ENCODE assay signal across 22 cellular contexts in genomic region chr16:86611517-86611840, GRCh38. TPM values are rescaled to one million over a fixed set of nuclear protein-coding genes. Genes with fewer than 3 reads are reported as not detected.
DNase-seq lines count a peak whose midpoint lies in the region; ATAC-seq and TF ChIP-seq lines count a peak whose summit lies in the region.
"Had no signal": no experiment of that assay in that cellular context is flagged by ENCODE, and none has a peak within 500 bp of the region (broad histone marks: within the 10 kb centered on the region; RNA-seq: fewer than 3 reads in every experiment).

No MANE protein-coding gene starts in this region.

- DNase-seq in EH (ENCODE audit: low read depth) (peak; percentile 74), brain pericyte (ENCODE audit: low read depth, low spot score) (peak; percentile 85), heart right ventricle (peak; percentile 36 to 73), gastrocnemius medialis (no peak), esophagus squamous epithelium (lab: John Stamatoyannopoulos, UW) (no peak), NCI-H146 (lab: John Stamatoyannopoulos, UW) (no peak)
- no peak for DNase-seq in activated CD4-positive, alpha-beta T cell treated with anti-CD3 and anti-CD28 coated beads, Interleukin-2, amount 50 U/mL, for 4 hours
- DNase-seq: activated CD4-positive, alpha-beta T cell treated with anti-CD3 and anti-CD28 coated beads for 4 hours; activated CD8-positive, alpha-beta memory T cell treated with anti-CD3 and anti-CD28 coated beads, Interleukin-2, amount 50 U/mL, for 48 hours; activated naive CD4-positive, alpha-beta T cell; Calu3; effector memory CD8-positive, alpha-beta T cell; GDM1; head of caudate nucleus; KBM-7; mucosa of descending colon; NCI-H1105; NK-92 treated with Interleukin-12 subunit alpha and Interleukin-12 subunit beta, amount 100 ng/mL, for 24 hours; pancreas; stimulated activated naive CD4-positive, alpha-beta T cell treated with Interleukin-2 at 50 U/mL for 16 hours; T-helper 9 cell had no signal

- H3K4me1 ChIP-seq in heart right ventricle (peaks cover 0 to 32% (median 8%) of the 10 kb centered on the region in 9 donors), gastrocnemius medialis (peaks cover 41 to 56% of the 10 kb centered on the region in 2 donors), esophagus squamous epithelium (peaks cover 0 to 4% (median 0%) of the 10 kb centered on the region in 3 donors)
- H3K4me1 ChIP-seq: pancreas had no signal

- in situ Hi-C loops in gastrocnemius medialis (cut with MboI; ENCODE audit: low sequenced_read_pairs in 4 of 4): no loop called here

- intact Hi-C loops in heart right ventricle (cut with DNase I): loop anchor here in 1 of 10 donors (5.0 kb wide), 1 partner anchor 34 kb away; the partner anchor contains the start of gene FOXL1
- intact Hi-C loops in gastrocnemius medialis (cut with DNase I; ENCODE audit: low total_unique reads): loop anchor here (5.0 kb wide), 1 partner anchor 126 kb away; no protein-coding TSS in a partner anchor
- intact Hi-C loops in esophagus squamous epithelium (cut with DNase I): no loop called here

- H3K27me3 ChIP-seq in heart right ventricle (peaks cover 0 to 25% (median 9%) of the 10 kb centered on the region in 7 donors), gastrocnemius medialis (no peaks in the 10 kb centered on the region), esophagus squamous epithelium (peaks cover 0 to 63% (median 0%) of the 10 kb centered on the region in 4 donors)

- H3K4me3 ChIP-seq in heart right ventricle (no peak overlapping the region), gastrocnemius medialis (no peak overlapping the region), esophagus squamous epithelium (no peak overlapping the region)
- H3K4me3 ChIP-seq: mucosa of descending colon, pancreas had no signal

- H3K27ac ChIP-seq in heart right ventricle (peak overlapping the region in 9 of 10 donors; percentile 32 to 77 (median 67)), gastrocnemius medialis (peak overlapping the region in 3 of 4 donors; percentile 61 to 90 (median 77)), esophagus squamous epithelium (peak overlapping the region in 2 of 4 donors; percentile 23 to 39)
- H3K27ac ChIP-seq: pancreas had no signal

- WGBS in heart right ventricle, 2 donors: 40 to 56% methylated on average over 7 of the region's 7 CpGs
- WGBS in esophagus squamous epithelium, 2 donors: 56 to 69% methylated on average over 5 to 7 of the region's 7 CpGs

- H3K36me3 ChIP-seq in heart right ventricle (no peaks in the 10 kb centered on the region), gastrocnemius medialis (no peaks in the 10 kb centered on the region), esophagus squamous epithelium (no peaks in the 10 kb centered on the region)
- H3K36me3 ChIP-seq: pancreas had no signal

- H3K9me3 ChIP-seq in heart right ventricle (no peaks in the 10 kb centered on the region), gastrocnemius medialis (no peaks in the 10 kb centered on the region), esophagus squamous epithelium (no peaks in the 10 kb centered on the region)
- H3K9me3 ChIP-seq: mucosa of descending colon, pancreas had no signal

- ATAC-seq in heart right ventricle (peak; percentile 61 to 81 (median 72)), gastrocnemius medialis (no peak), HG03039 (IDR thresholded peaks at IDR 0.05; ENCODE audit: unreplicated experiment) (no peak)
- ATAC-seq: effector memory CD8-positive, alpha-beta T cell; mucosa of descending colon had no signal

- no peak for TF ChIP-seq POLR2A in gastrocnemius medialis (IDR thresholded peaks at IDR 0.05)
- no peak for TF ChIP-seq POLR2A in esophagus squamous epithelium (IDR thresholded peaks at IDR 0.05)

- TF ChIP-seq CTCF in heart right ventricle (IDR thresholded peaks at IDR 0.05): no peak
- TF ChIP-seq CTCF in gastrocnemius medialis (IDR thresholded peaks at IDR 0.05 in 4 of 5, conservative IDR thresholded peaks at IDR 0.05 in 1 of 5): no peak
- no peak for TF ChIP-seq CTCF in esophagus squamous epithelium (IDR thresholded peaks at IDR 0.05)

RNA-seq across cellular contexts. Expression of gene FOXL1, which starts 33.1 kb away (rescaled TPM):
- total RNA-seq in heart right ventricle (1 to 10 TPM in 3 of 10 donors, under 1 TPM in 7; 0.40 to 1.9 (median 0.84) TPM), gastrocnemius medialis (1 to 10 TPM; 2.0 to 5.9 (median 3.3) TPM), esophagus squamous epithelium (1 to 10 TPM in 1 of 4 donors, under 1 TPM in 2, not detected in 1; 0.13 to 1.6 (median 0.57) TPM)
- polyA plus RNA-seq in heart right ventricle: under 1 TPM; 0.78 to 0.95 TPM

RNA-seq across cellular contexts. Expression of gene FOXC2, which starts 44.9 kb away (rescaled TPM):
- total RNA-seq in heart right ventricle (1 to 10 TPM in 8 of 10 donors, under 1 TPM in 2; 0.66 to 2.2 (median 1.9) TPM), gastrocnemius medialis (1 to 10 TPM in 1 of 4 donors, under 1 TPM in 3; 0.17 to 1.0 (median 0.29) TPM), esophagus squamous epithelium (under 1 TPM; 0.09 to 0.57 (median 0.40) TPM)
- polyA plus RNA-seq in heart right ventricle: 1 to 10 TPM; 1.2 to 1.3 TPM

RNA-seq across cellular contexts. Expression of gene MTHFSD, which starts 56.4 kb away (rescaled TPM):
- total RNA-seq in heart right ventricle: 10 to 100 TPM in 8 of 10 donors, 1 to 10 TPM in 2; 8.9 to 13.1 (median 11.4) TPM
- polyA plus RNA-seq in heart right ventricle: 10 to 100 TPM in 1 of 2 donors, 1 to 10 TPM in 1; 5.1 to 11.3 TPM
- total RNA-seq in gastrocnemius medialis: 10 to 100 TPM; 10.9 to 31.2 (median 16.0) TPM
- 10 to 100 TPM; 10.7 to 17.7 (median 14.8) TPM for total RNA-seq in esophagus squamous epithelium

Comparison
In these comparisons a context has a peak if more than half of its experiments do, and no peak if none do; other contexts are left out.
1. DNase-seq: peak in EH (single experiment), brain pericyte (single experiment) and heart right ventricle (2 of 2); none in gastrocnemius medialis (0 of 2), esophagus squamous epithelium (single experiment), activated CD4-positive, alpha-beta T cell treated with anti-CD3 and anti-CD28 coated beads, Interleukin-2, amount 50 U/mL, for 4 hours (0 of 2) and NCI-H146 (single experiment).
2. ATAC-seq: peak in heart right ventricle (8 of 8); none in gastrocnemius medialis (0 of 2) and HG03039 (single experiment).